12 cellular contexts compared by ENCODE assay signal in genomic region chr21:43842742-43843141, GRCh38. TPM values are rescaled to one million over a fixed set of nuclear protein-coding genes. Genes with fewer than 3 reads are reported as not detected.
A peak's percentile ranks its signal among the peaks of the same experiment; 100 is the strongest.
DNase-seq lines count a peak whose midpoint lies in the region; ATAC-seq and TF ChIP-seq lines count a peak whose summit lies in the region.
"Had no signal": no experiment of that assay in that cellular context is flagged by ENCODE, and none has a peak within 500 bp of the region (broad histone marks: within the 10 kb centered on the region; RNA-seq: fewer than 3 reads in every experiment).

No MANE protein-coding gene starts in this region.

- no peaks in the 10 kb centered on the region for H3K9me3 ChIP-seq in OCI-LY1 (ENCODE audit: low read length)
- H3K9me3 ChIP-seq: psoas muscle had no signal

- intact Hi-C loops in left colon (cut with DNase I, micrococcal nuclease), result no loop called here

- peak overlapping the region; percentile 61 for H3K4me3 Mint-ChIP-seq in activated naive CD4-positive, alpha-beta T cell treated with anti-CD3 and anti-CD28 coated beads, Interleukin-2, amount 50 U/mL, for 24 hours
- H3K4me3 Mint-ChIP-seq in stimulated activated naive B cell treated with anti-CD40 and anti-IgM and Interleukin-4, amounts not matched to agents 10 μg/mL and 1 μg/mL and 100 μg/mL, for 72 hours, result peak overlapping the region; percentile 68 to 69

- no peaks in the 10 kb centered on the region for H3K9me3 Mint-ChIP-seq in activated naive CD4-positive, alpha-beta T cell treated with anti-CD3 and anti-CD28 coated beads, Interleukin-2, amount 50 U/mL, for 24 hours
- peaks cover 0 to 5% of the 10 kb centered on the region in 2 donors for H3K9me3 Mint-ChIP-seq in activated naive CD4-positive, alpha-beta T cell treated with anti-CD3 and anti-CD28 coated beads, Interleukin-2, amount 50 U/mL, for 72 hours
- H3K9me3 Mint-ChIP-seq in stimulated activated naive B cell treated with anti-CD40 and anti-IgM and Interleukin-4, amounts not matched to agents 10 μg/mL and 1 μg/mL and 100 μg/mL, for 72 hours, result no peaks in the 10 kb centered on the region

- H2AFZ ChIP-seq in OCI-LY1 (ENCODE audit: low read length), result no peak overlapping the region

- no peaks in the 10 kb centered on the region; the same call in 1 of the 2 replicates for H3K36me3 ChIP-seq in OCI-LY1 (ENCODE audit: insufficient read depth, low read length)

- H3K27me3 Mint-ChIP-seq in activated naive CD4-positive, alpha-beta T cell treated with anti-CD3 and anti-CD28 coated beads, Interleukin-2, amount 50 U/mL, for 24 hours, result no peaks in the 10 kb centered on the region
- H3K27me3 Mint-ChIP-seq in stimulated activated naive B cell treated with anti-CD40 and anti-IgM and Interleukin-4, amounts not matched to agents 10 μg/mL and 1 μg/mL and 100 μg/mL, for 72 hours, result peaks cover 0 to 1% of the 10 kb centered on the region in 2 donors

- H4K20me1 ChIP-seq in OCI-LY1 (ENCODE audit: insufficient read depth, low read length), result no peaks in the 10 kb centered on the region

- no peak for DNase-seq in activated naive CD4-positive, alpha-beta T cell treated with Interleukin-2 at 50 U/mL for 16 hours
- no peak for DNase-seq in activated naive CD4-positive, alpha-beta T cell treated with anti-CD3 and anti-CD28 coated beads, Interleukin-2, amount 50 U/mL, for 72 hours (ENCODE audit: low spot score in 2 of 2)
- no peak for DNase-seq in stimulated activated naive B cell treated with anti-CD40 and anti-IgM and Interleukin-4, amounts not matched to agents 10 μg/mL and 1 μg/mL and 100 μg/mL, for 72 hours
- no peak for DNase-seq in effector CD8-positive, alpha-beta T cell (lab: John Stamatoyannopoulos, UW)
- no peak for DNase-seq in left colon
- DNase-seq in retina, result no peak
- DNase-seq: activated gamma-delta T cell treated with Interleukin-2 at 50 U/mL for 16 hours; KG1; psoas muscle; stimulated activated naive CD4-positive, alpha-beta T cell treated with Interleukin-2 at 50 U/mL for 16 hours had no signal

- H3K4me1 ChIP-seq in OCI-LY1 (ENCODE audit: insufficient read depth, low read length, severe bottlenecking), result peaks cover 4% of the 10 kb centered on the region
- H3K4me1 ChIP-seq: psoas muscle had no signal

- no peak overlapping the region for H3K9ac ChIP-seq in OCI-LY1 (ENCODE audit: low read length)

- no peak for TF ChIP-seq CTCF in OCI-LY1 (IDR thresholded peaks at IDR 0.05; ENCODE audit: low read length)

- peak overlapping the region; percentile 69 for H3K27ac Mint-ChIP-seq in activated naive CD4-positive, alpha-beta T cell treated with anti-CD3 and anti-CD28 coated beads, Interleukin-2, amount 50 U/mL, for 24 hours
- H3K27ac Mint-ChIP-seq in activated naive CD4-positive, alpha-beta T cell treated with anti-CD3 and anti-CD28 coated beads, Interleukin-2, amount 50 U/mL, for 72 hours, result peak overlapping the region; percentile 30 to 37
- H3K27ac Mint-ChIP-seq in stimulated activated naive B cell treated with anti-CD40 and anti-IgM and Interleukin-4, amounts not matched to agents 10 μg/mL and 1 μg/mL and 100 μg/mL, for 72 hours, result peak overlapping the region; percentile 68

- no peaks in the 10 kb centered on the region for H3K79me2 ChIP-seq in OCI-LY1 (ENCODE audit: insufficient read depth, low read length)

- peaks cover 11% of the 10 kb centered on the region for H3K4me1 Mint-ChIP-seq in activated naive CD4-positive, alpha-beta T cell treated with anti-CD3 and anti-CD28 coated beads, Interleukin-2, amount 50 U/mL, for 24 hours
- peaks cover 8 to 9% of the 10 kb centered on the region in 2 donors for H3K4me1 Mint-ChIP-seq in stimulated activated naive B cell treated with anti-CD40 and anti-IgM and Interleukin-4, amounts not matched to agents 10 μg/mL and 1 μg/mL and 100 μg/mL, for 72 hours

- no peaks in the 10 kb centered on the region for H3F3A ChIP-seq in OCI-LY1 (ENCODE audit: insufficient read depth, low read length)

- 0 out of 2 replicates have a peak, but pooled peaks cover 6% of the 10 kb centered on the region for H3K27me3 ChIP-seq in OCI-LY1 (ENCODE audit: insufficient read depth, low read length)

- no peak overlapping the region for H3K4me3 ChIP-seq in OCI-LY1 (ENCODE audit: low read depth, low read length, poor library complexity, severe bottlenecking)
- H3K4me3 ChIP-seq: psoas muscle had no signal

- ATAC-seq in activated naive CD4-positive, alpha-beta T cell treated with anti-CD3 and anti-CD28 coated beads, Interleukin-2, amount 50 U/mL, for 72 hours, result peak; percentile 58 to 66
- peak; percentile 60 to 61 for ATAC-seq in stimulated activated naive B cell treated with anti-CD40 and anti-IgM and Interleukin-4, amounts not matched to agents 10 μg/mL and 1 μg/mL and 100 μg/mL, for 72 hours (replicated peaks)
- no peak for ATAC-seq in left colon
- ATAC-seq: psoas muscle had no signal

- H3K27ac ChIP-seq in OCI-LY1 (ENCODE audit: low read depth, low read length, poor library complexity, severe bottlenecking), result no peak overlapping the region
- H3K27ac ChIP-seq: psoas muscle had no signal

- H3K36me3 Mint-ChIP-seq in activated naive CD4-positive, alpha-beta T cell treated with anti-CD3 and anti-CD28 coated beads, Interleukin-2, amount 50 U/mL, for 24 hours, result no peaks in the 10 kb centered on the region
- H3K36me3 Mint-ChIP-seq in activated naive CD4-positive, alpha-beta T cell treated with anti-CD3 and anti-CD28 coated beads, Interleukin-2, amount 50 U/mL, for 72 hours, result peaks cover 0 to 7% of the 10 kb centered on the region in 2 donors
- no peaks in the 10 kb centered on the region for H3K36me3 Mint-ChIP-seq in stimulated activated naive B cell treated with anti-CD40 and anti-IgM and Interleukin-4, amounts not matched to agents 10 μg/mL and 1 μg/mL and 100 μg/mL, for 72 hours

- no peaks in the 10 kb centered on the region for H3K9me2 ChIP-seq in OCI-LY1 (ENCODE audit: low read depth, low read length)

- peak overlapping the region; percentile 23; the same call in 1 of the 2 replicates for H3K4me2 ChIP-seq in OCI-LY1 (ENCODE audit: low read length)

RNA-seq across cellular contexts. Expression of gene AGPAT3, which starts 22.3 kb away (rescaled TPM):
- 100 to 1,000 TPM in 1 of 2 donors, 10 to 100 TPM in 1; 21.2 to 109 TPM for total RNA-seq in activated naive CD4-positive, alpha-beta T cell treated with anti-CD3 and anti-CD28 coated beads, Interleukin-2, amount 50 U/mL, for 72 hours
- 100 to 1,000 TPM in 1 of 2 donors, 10 to 100 TPM in 1; 97.5 to 105 TPM for total RNA-seq in left colon

RNA-seq across cellular contexts. Expression of gene RRP1, which starts 53.4 kb away (rescaled TPM):
- 10 to 100 TPM; 29.9 to 54.1 TPM for total RNA-seq in activated naive CD4-positive, alpha-beta T cell treated with anti-CD3 and anti-CD28 coated beads, Interleukin-2, amount 50 U/mL, for 72 hours
- total RNA-seq in left colon, result 10 to 100 TPM; 13.0 to 18.5 TPM
